ENCODE assay signal across 10 cellular contexts in the genomic region with DNA sequence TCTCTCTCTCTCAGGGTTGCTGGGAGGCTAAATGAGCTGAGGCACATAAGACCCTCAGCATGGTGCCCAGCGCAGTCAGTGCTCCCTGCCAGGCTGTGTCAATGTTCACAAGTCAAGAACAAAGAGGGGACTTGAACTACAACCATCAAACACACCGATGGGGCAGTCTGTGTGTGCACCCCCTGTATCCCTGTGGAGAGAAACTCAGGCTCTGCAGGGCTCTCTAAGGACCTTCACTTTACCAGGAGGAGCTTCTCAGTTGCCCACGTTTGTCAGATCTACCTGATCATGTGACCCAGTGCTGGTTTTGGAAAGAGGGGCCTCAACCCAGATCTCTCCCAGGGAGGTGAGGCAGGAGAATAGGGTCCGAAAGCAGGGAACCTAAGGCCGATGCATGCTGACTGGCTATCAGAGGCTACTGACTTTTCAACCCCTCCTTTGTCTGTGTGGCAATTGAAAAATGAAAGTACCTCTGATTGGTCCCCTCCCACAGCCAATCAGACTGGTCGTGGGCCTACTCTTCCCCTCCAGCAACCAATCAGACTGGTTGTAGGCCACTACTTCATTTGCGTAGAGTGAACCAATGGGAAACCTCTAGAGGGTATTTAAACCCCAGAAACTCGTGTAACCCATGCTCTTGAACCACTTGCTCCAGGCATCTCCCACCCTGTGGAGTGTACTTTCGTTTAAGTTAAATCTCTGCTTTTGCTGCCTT.
A peak's percentile ranks its signal among the peaks of the same experiment; 100 is the strongest.
DNase-seq lines count a peak whose midpoint lies in the region; ATAC-seq lines count a peak whose summit lies in the region.
"Had no signal": no experiment of that assay in that cellular context is flagged by ENCODE, and none has a peak within 500 bp of the region (broad histone marks: within the 10 kb centered on the region; RNA-seq: fewer than 3 reads in every experiment).

No MANE protein-coding gene starts in this region.

- no peaks in the 10 kb centered on the region; the same call in 1 of the 2 replicates for H3K36me3 ChIP-seq in ES-I3 (ENCODE audit: insufficient read depth, low read length)
- H3K36me3 ChIP-seq: transverse colon had no signal

- ATAC-seq in GM18861 (IDR thresholded peaks at IDR 0.05; ENCODE audit: unreplicated experiment) = no peak

- H3K4me1 ChIP-seq in ES-I3 (ENCODE audit: insufficient read depth, low read length) = peaks cover 16% of the 10 kb centered on the region
- H3K4me1 ChIP-seq: transverse colon had no signal

- H3K9ac ChIP-seq in ES-I3 (ENCODE audit: low read depth, low read length) = peak overlapping the region; percentile 38; the same call in 1 of the 2 replicates

- 0 out of 2 replicates have a peak, but pooled peaks cover 3% of the 10 kb centered on the region for H3K9me3 ChIP-seq in ES-I3 (ENCODE audit: control insufficient read depth, insufficient read depth, low read length)
- H3K9me3 ChIP-seq: transverse colon had no signal

- peak; percentile 53 for DNase-seq in MV-4-11 (lab: John Stamatoyannopoulos, UW)
- peak in 42 of 58 donors; percentile 7 to 79 (median 38) for DNase-seq in anterior cingulate cortex (lab: John Stamatoyannopoulos, UW)
- DNase-seq in midbrain (lab: John Stamatoyannopoulos, UW) = peak; percentile 89
- DNase-seq in dedifferentiated amniotic fluid mesenchymal stem cell (ENCODE audit: extremely low spot score) = no peak
- no peak for DNase-seq in AML-193 (lab: John Stamatoyannopoulos, UW)
- DNase-seq in COLO668 (lab: John Stamatoyannopoulos, UW; ENCODE audit: unreplicated experiment) = no peak
- DNase-seq: mesenchymal stem cell, transverse colon had no signal

Comparison
In these comparisons a context has a peak if more than half of its experiments do, and no peak if none do; other contexts are left out.
1. DNase-seq: peak in MV-4-11 (single experiment), anterior cingulate cortex (42 of 58) and midbrain (single experiment); none in dedifferentiated amniotic fluid mesenchymal stem cell (single experiment), AML-193 (0 of 2) and COLO668 (single experiment).